Comparison of ENCODE assay signal across 15 cellular contexts in genomic region chr6:118372413-118372812, GRCh38.
A peak's percentile ranks its signal among the peaks of the same experiment; 100 is the strongest.
DNase-seq lines count a peak whose midpoint lies in the region; ATAC-seq and TF ChIP-seq lines count a peak whose summit lies in the region.
"Had no signal": no experiment of that assay in that cellular context is flagged by ENCODE, and none has a peak within 500 bp of the region (broad histone marks: within the 10 kb centered on the region; RNA-seq: fewer than 3 reads in every experiment).

No MANE protein-coding gene starts in this region.

- no peaks in the 10 kb centered on the region for H4K20me1 ChIP-seq in SK-N-SH (ENCODE audit: insufficient read depth)

- no peak overlapping the region for H3K4me3 ChIP-seq in SK-N-SH (ENCODE audit: low read depth in 2 of 2, low read length in 1 of 2)
- no peak overlapping the region for H3K4me3 ChIP-seq in testis
- H3K4me3 ChIP-seq: spleen, upper lobe of left lung had no signal

- H3K27me3 ChIP-seq in SK-N-SH (ENCODE audit: insufficient read depth) = peaks cover 7% of the 10 kb centered on the region
- H3K27me3 ChIP-seq in testis = no peaks in the 10 kb centered on the region
- H3K27me3 ChIP-seq: spleen, upper lobe of left lung had no signal

- DNase-seq in NCI-H187 treated with DMSO at 0.1 percent for 48 hours (lab: John Stamatoyannopoulos, UW) = peak; percentile 27
- DNase-seq in NCI-H187 (lab: John Stamatoyannopoulos, UW) = no peak
- DNase-seq in SK-N-SH = peak; percentile 11
- DNase-seq in glomerular visceral epithelial cell (ENCODE audit: extremely low spot score) = peak; percentile 20
- peak; percentile 39 for DNase-seq in testis
- DNase-seq in GM13977 (ENCODE audit: low spot score) = no peak
- no peak for DNase-seq in activated CD4-positive, alpha-beta T cell treated with anti-CD3 and anti-CD28 coated beads for 4 hours
- DNase-seq: ACHN, cerebellar nuclear complex, KBM-7, kidney glomerular epithelial cell, spleen, upper lobe of left lung had no signal

- TF ChIP-seq RAD21 in SK-N-SH (IDR thresholded peaks at IDR 0.05; ENCODE audit: low read length) = no peak

- in situ Hi-C loops in GM13977 (cut with MboI; ENCODE audit: low pct_unique_long_range_greater_than_20kb, low sequenced_read_pairs, unreplicated experiment) = no loop called here

- H2AFZ ChIP-seq in SK-N-SH (ENCODE audit: low read depth) = no peak overlapping the region

- no peaks in the 10 kb centered on the region for H3F3A ChIP-seq in SK-N-SH (replicated peaks; ENCODE audit: insufficient read depth)

- H3K9me2 ChIP-seq in SK-N-SH = no peaks in the 10 kb centered on the region

- TF ChIP-seq POLR2A in testis (IDR thresholded peaks at IDR 0.05) = no peak

- H3K9ac ChIP-seq in SK-N-SH = no peak overlapping the region

- H3K4me2 ChIP-seq in SK-N-SH = no peak overlapping the region

- H3K27ac ChIP-seq in SK-N-SH (ENCODE audit: low read depth in 2 of 2, low read length in 1 of 2) (no peak overlapping the region; a peak in 1 of 4 replicates), testis (no peak overlapping the region)
- H3K27ac ChIP-seq: spleen, upper lobe of left lung had no signal

- H3K9me3 ChIP-seq in SK-N-SH = no peaks in the 10 kb centered on the region
- H3K9me3 ChIP-seq in testis = no peaks in the 10 kb centered on the region

- H3K36me3 ChIP-seq in SK-N-SH (replicated peaks in 1 of 2; ENCODE audit: control insufficient read depth in 1 of 2, insufficient read depth in 2 of 2, low read length in 1 of 2) (no peaks in the 10 kb centered on the region), testis (ENCODE audit: low read depth, missing control alignments) (no peaks in the 10 kb centered on the region)
- H3K36me3 ChIP-seq: spleen, upper lobe of left lung had no signal

- CTCF ChIA-PET in SK-N-SH (lab: Yijun Ruan, JAX) = interaction anchor here (0.8 to 1.4 kb wide), 4 partner anchors 9 to 193 kb away, joined by 3 to 4 read pairs (median 3); no protein-coding TSS in a partner anchor

- POLR2A ChIA-PET in SK-N-SH (lab: Yijun Ruan, JAX) = no interaction called here

- no peak for ATAC-seq in GM18868 (IDR thresholded peaks at IDR 0.05; ENCODE audit: unreplicated experiment)
- ATAC-seq: activated CD4-positive, CD25-positive, alpha-beta regulatory T cell treated with anti-CD3 and anti-CD28 coated beads, Interleukin-2, amount 50 U/mL, for 24 hours had no signal

- no peaks in the 10 kb centered on the region; a peak in 1 of 4 replicates for H3K4me1 ChIP-seq in SK-N-SH (ENCODE audit: control insufficient read depth in 1 of 2, insufficient read depth in 2 of 2, low read depth in 1 of 2, low read length in 1 of 2)
- peaks cover 10% of the 10 kb centered on the region for H3K4me1 ChIP-seq in testis
- H3K4me1 ChIP-seq: spleen, upper lobe of left lung had no signal

- intact Hi-C loops in testis (cut with DNase I; ENCODE audit: low total_unique reads) = no loop called here

- TF ChIP-seq CTCF in SK-N-SH (IDR thresholded peaks at IDR 0.05) (no peak), testis (IDR thresholded peaks at IDR 0.05) (no peak), GM13977 (IDR thresholded peaks at IDR 0.05; ENCODE audit: extremely low read depth, insufficient read depth, missing control alignments) (no peak)

- peak in 1 of 2 experiments; percentile 51; a peak in 1 of 4 replicates for TF ChIP-seq EP300 in SK-N-SH (IDR thresholded peaks at IDR 0.05; ENCODE audit: borderline replicate concordance in 1 of 2, low read depth in 1 of 2, low read length in 1 of 2)

- H3K79me2 ChIP-seq in SK-N-SH (ENCODE audit: insufficient read depth) = no peaks in the 10 kb centered on the region

TF ChIP-seq in SK-N-SH, 30 proteins besides CTCF, POLR2A, EP300 and RAD21:
- no peak for TF ChIP-seq SMC3 (IDR thresholded peaks at IDR 0.05; ENCODE audit: low read depth, low read length)
- peak; percentile 48 for TF ChIP-seq GATA2 (CRISPR knock-in tag; IDR thresholded peaks at IDR 0.05)

Comparison
In these comparisons a context has a peak if more than half of its experiments do, and no peak if none do; other contexts are left out.
1. DNase-seq: peak in NCI-H187 treated with DMSO at 0.1 percent for 48 hours (single experiment), SK-N-SH (single experiment), glomerular visceral epithelial cell (single experiment) and testis (single experiment); none in NCI-H187 (0 of 2), GM13977 (single experiment) and activated CD4-positive, alpha-beta T cell treated with anti-CD3 and anti-CD28 coated beads for 4 hours (0 of 2).